In genomic region chr2:25877431-25878360, GRCh38 we compare ENCODE assay signal across 1 cellular context.
TF ChIP-seq lines count a peak whose summit lies in the region.

No MANE protein-coding gene starts in this region.

TF ChIP-seq in HepG2, 621 proteins besides CTCF, POLR2A, EP300 and RAD21 (continued from another document):
- TF ChIP-seq FLYWCH1 (CRISPR knock-in tag; IDR thresholded peaks at IDR 0.05), result no peak
- TF ChIP-seq PAX8 (CRISPR knock-in tag; IDR thresholded peaks at IDR 0.05; ENCODE audit: borderline replicate concordance), result no peak
- no peak for TF ChIP-seq ZNF580 (CRISPR knock-in tag; IDR thresholded peaks at IDR 0.05; ENCODE audit: borderline replicate concordance, low read depth)
- TF ChIP-seq ZNF674 (CRISPR knock-in tag; IDR thresholded peaks at IDR 0.05; ENCODE audit: low read depth), result no peak
- no peak; the same call in 1 of the 2 replicates for TF ChIP-seq BORCS8-MEF2B (CRISPR knock-in tag; IDR thresholded peaks at IDR 0.05)
- no peak for TF ChIP-seq TFDP1 (CRISPR knock-in tag; IDR thresholded peaks at IDR 0.05; ENCODE audit: borderline replicate concordance)
- peak; percentile 87 for TF ChIP-seq ZC3H13 (CRISPR knock-in tag; IDR thresholded peaks at IDR 0.05)
- TF ChIP-seq NPAS2 (CRISPR knock-in tag; IDR thresholded peaks at IDR 0.05; ENCODE audit: borderline replicate concordance), result no peak
- no peak for TF ChIP-seq CEBPB (IDR thresholded peaks at IDR 0.05; ENCODE audit: borderline replicate concordance, low read depth, low read length)
- TF ChIP-seq ZFX (CRISPR knock-in tag; IDR thresholded peaks at IDR 0.05; ENCODE audit: low read depth), result no peak
- TF ChIP-seq GATAD2A (CRISPR knock-in tag; IDR thresholded peaks at IDR 0.05), result peak; percentile 4; the same call in 1 of the 2 replicates
- TF ChIP-seq ZNF496 (CRISPR knock-in tag; IDR thresholded peaks at IDR 0.05; ENCODE audit: insufficient replicate concordance), result no peak
- no peak for TF ChIP-seq ZNF512B (CRISPR knock-in tag; IDR thresholded peaks at IDR 0.05; ENCODE audit: borderline replicate concordance)
- TF ChIP-seq GLMP (CRISPR knock-in tag; IDR thresholded peaks at IDR 0.05; ENCODE audit: borderline replicate concordance), result no peak
- peak; percentile 73; the same call in 1 of the 2 replicates for TF ChIP-seq ZMYM2 (CRISPR knock-in tag; IDR thresholded peaks at IDR 0.05)
- no peak for TF ChIP-seq ERF (CRISPR knock-in tag; IDR thresholded peaks at IDR 0.05)
- TF ChIP-seq TRAFD1 (CRISPR knock-in tag; IDR thresholded peaks at IDR 0.05; ENCODE audit: borderline replicate concordance), result no peak
- TF ChIP-seq ATF7-NPFF (CRISPR knock-in tag; IDR thresholded peaks at IDR 0.05; ENCODE audit: low read depth), result peak; percentile 69; the same call in 1 of the 2 replicates
- TF ChIP-seq ZNF256 (CRISPR knock-in tag; conservative IDR thresholded peaks at IDR 0.05), result no peak; the same call in 1 of the 2 replicates
- no peak for TF ChIP-seq ZNF281 (CRISPR knock-in tag; IDR thresholded peaks at IDR 0.05; ENCODE audit: borderline replicate concordance)
- TF ChIP-seq E2F1 (CRISPR knock-in tag; IDR thresholded peaks at IDR 0.05), result no peak
- no peak for TF ChIP-seq ZNF30 (CRISPR knock-in tag; IDR thresholded peaks at IDR 0.05)
- TF ChIP-seq ZNF18 (CRISPR knock-in tag; IDR thresholded peaks at IDR 0.05; ENCODE audit: insufficient replicate concordance), result peak; percentile 62
- TF ChIP-seq MAFG (CRISPR knock-in tag; IDR thresholded peaks at IDR 0.05), result no peak
- no peak; the same call in 1 of the 2 replicates for TF ChIP-seq ZBTB21 (CRISPR knock-in tag; IDR thresholded peaks at IDR 0.05)
- TF ChIP-seq MXD3 (CRISPR knock-in tag; IDR thresholded peaks at IDR 0.05), result no peak
- TF ChIP-seq RERE (CRISPR knock-in tag; IDR thresholded peaks at IDR 0.05; ENCODE audit: low read depth), result no peak
- TF ChIP-seq ZNF251 (CRISPR knock-in tag; IDR thresholded peaks at IDR 0.05), result no peak
- no peak for TF ChIP-seq ATF5 (CRISPR knock-in tag; IDR thresholded peaks at IDR 0.05; ENCODE audit: low read depth)
- no peak for TF ChIP-seq NCOA1 (CRISPR knock-in tag; IDR thresholded peaks at IDR 0.05)
